8 cellular contexts compared by ENCODE assay signal in the genomic region with DNA sequence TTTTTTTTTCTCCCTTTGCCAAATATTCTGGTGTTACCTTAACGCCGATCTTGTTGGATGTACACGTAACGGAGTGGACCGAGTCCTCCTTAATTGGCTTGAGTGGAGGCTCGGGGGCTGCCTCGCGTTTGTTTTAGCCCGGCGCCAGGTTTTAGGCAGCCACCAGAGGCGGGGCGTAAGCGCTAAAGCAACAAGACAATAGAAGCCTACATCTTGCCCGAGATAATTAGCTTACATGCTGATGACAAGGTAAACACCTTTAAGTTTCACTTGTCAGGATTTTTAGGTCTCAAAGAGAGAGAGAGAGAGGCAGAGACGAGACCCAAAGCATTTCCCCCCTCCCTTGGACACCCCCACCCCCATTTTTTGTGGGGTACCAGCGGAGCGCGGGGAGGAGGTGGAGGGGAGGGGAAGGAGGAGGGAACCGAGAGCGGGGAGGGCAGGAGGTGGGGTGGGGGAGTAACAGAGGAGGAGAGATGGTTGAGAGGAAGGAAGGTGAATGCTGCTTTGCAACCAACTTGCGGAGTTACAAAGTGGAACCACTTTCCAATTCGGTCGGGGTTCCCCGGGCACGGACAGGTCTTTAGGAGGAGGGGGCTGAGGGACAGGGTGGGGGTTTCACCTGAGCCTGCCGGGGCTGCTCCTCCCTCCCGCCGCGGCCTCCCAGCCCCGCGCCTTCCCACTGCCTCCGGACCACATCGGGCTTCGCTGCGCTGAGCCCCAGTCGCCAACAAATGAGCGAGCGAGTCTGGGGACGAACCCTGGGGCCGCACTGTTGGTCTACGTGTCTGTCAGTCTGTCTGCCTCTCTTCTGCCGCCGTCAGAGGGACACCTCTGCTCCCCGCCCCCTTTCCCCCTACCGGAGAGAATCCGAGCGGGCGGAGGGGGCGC. TPM values are rescaled to one million over a fixed set of nuclear protein-coding genes. Genes with fewer than 3 reads are reported as not detected.
DNase-seq lines count a peak whose midpoint lies in the region; ATAC-seq and TF ChIP-seq lines count a peak whose summit lies in the region.

Gene NKX2-1, minus strand, starts transcription at position 802 of the 891 bp plus-strand sequence. Its CDS starts 103 bp downstream, at position 699.

- H3K27me3 ChIP-seq in KMS-11 (ENCODE audit: insufficient read depth, low read depth): no peaks in the 10 kb centered on the region
- peaks cover 6 to 16% of the 10 kb centered on the region in 2 donors for H3K27me3 ChIP-seq in naive thymus-derived CD4-positive, alpha-beta T cell (ENCODE audit: control insufficient read depth in 2 of 2, insufficient read depth in 2 of 2, low read length in 2 of 2)
- H3K27me3 ChIP-seq in gastroesophageal sphincter: peaks cover 100% of the 10 kb centered on the region

- 0 to 2% methylated on average over 3 to 21 of the region's 49 CpGs for WGBS in gastroesophageal sphincter (ENCODE audit: low coverage in 1 of 2), 2 donors

- no peaks in the 10 kb centered on the region for H3K36me3 ChIP-seq in KMS-11 (ENCODE audit: insufficient read depth)
- H3K36me3 ChIP-seq in naive thymus-derived CD4-positive, alpha-beta T cell (ENCODE audit: control insufficient read depth in 2 of 3, insufficient read depth in 3 of 3, low read length in 3 of 3): no peaks in the 10 kb centered on the region
- H3K36me3 ChIP-seq in gastroesophageal sphincter: no peaks in the 10 kb centered on the region

- no peak for TF ChIP-seq EP300 in gastroesophageal sphincter (IDR thresholded peaks at IDR 0.05)

- no peaks in the 10 kb centered on the region for H3K4me1 Mint-ChIP-seq in Calu3 (ENCODE audit: low read depth, unreplicated experiment)
- peaks cover 19% of the 10 kb centered on the region for H3K4me1 Mint-ChIP-seq in activated naive CD8-positive, alpha-beta T cell (ENCODE audit: low read depth)
- H3K4me1 Mint-ChIP-seq in naive thymus-derived CD4-positive, alpha-beta T cell: peaks cover 4 to 34% (median 24%) of the 10 kb centered on the region in 7 donors

- peak within 1 kb of the TSS; percentile 65 for H3K9ac ChIP-seq in KMS-11

- intact Hi-C loops in Calu3 (cut with micrococcal nuclease; ENCODE audit: unreplicated experiment): loop anchor here (10.0 kb wide), 1 partner anchor 105 kb away; no protein-coding TSS in a partner anchor
- intact Hi-C loops in naive thymus-derived CD4-positive, alpha-beta T cell (cut with micrococcal nuclease): loop anchor here in 1 of 2 donors (5.0 kb wide), 3 partner anchors 138 to 1078 kb away; partner anchors contain the start of genes FOXA1 and TTC6

- DNase-seq in Calu3 (peak; percentile 33), superior temporal gyrus (ENCODE audit: extremely low spot score) (no peak), HT-29 (ENCODE audit: low spot score) (no peak)
- DNase-seq in naive thymus-derived CD4-positive, alpha-beta T cell: no peak

- H3K4me1 ChIP-seq in KMS-11 (ENCODE audit: low read depth, poor library complexity, severe bottlenecking): no peaks in the 10 kb centered on the region
- no peaks in the 10 kb centered on the region for H3K4me1 ChIP-seq in naive thymus-derived CD4-positive, alpha-beta T cell (ENCODE audit: control insufficient read depth in 2 of 2, insufficient read depth in 2 of 2, low read length in 2 of 2)
- peaks cover 0 to 70% (median 19%) of the 10 kb centered on the region in 3 donors for H3K4me1 ChIP-seq in gastroesophageal sphincter

- TF ChIP-seq POLR2A in gastroesophageal sphincter (IDR thresholded peaks at IDR 0.05): no peak

- H2AFZ ChIP-seq in KMS-11 (ENCODE audit: low read depth): peak within 1 kb of the TSS; percentile 44; the same call in 1 of the 2 replicates

- H3K27ac ChIP-seq in KMS-11 (peak within 1 kb of the TSS; percentile 60), gastroesophageal sphincter (no peak within 1 kb of the TSS)
- H3K27ac ChIP-seq in naive thymus-derived CD4-positive, alpha-beta T cell (ENCODE audit: low read depth, low read length): no peak within 1 kb of the TSS

- H3K9me3 Mint-ChIP-seq in Calu3 (ENCODE audit: low read depth, unreplicated experiment): no peaks in the 10 kb centered on the region
- H3K9me3 Mint-ChIP-seq in activated naive CD8-positive, alpha-beta T cell (ENCODE audit: low read depth): no peaks in the 10 kb centered on the region
- H3K9me3 Mint-ChIP-seq in naive thymus-derived CD4-positive, alpha-beta T cell: peaks cover 0 to 8% (median 0%) of the 10 kb centered on the region in 11 donors

- TF ChIP-seq CTCF in Calu3 (IDR thresholded peaks at IDR 0.05; ENCODE audit: unreplicated experiment): no peak
- TF ChIP-seq CTCF in KMS-11 (conservative IDR thresholded peaks at IDR 0.05; ENCODE audit: low read depth, low read length): no peak
- TF ChIP-seq CTCF in gastroesophageal sphincter (IDR thresholded peaks at IDR 0.05): no peak

- no peak for ATAC-seq in naive thymus-derived CD4-positive, alpha-beta T cell
- ATAC-seq in HG03108 (IDR thresholded peaks at IDR 0.05; ENCODE audit: unreplicated experiment): no peak
- ATAC-seq in gastroesophageal sphincter: no peak

- H3K4me3 Mint-ChIP-seq in Calu3 (ENCODE audit: low read depth, unreplicated experiment): peak within 1 kb of the TSS; percentile 72
- H3K4me3 Mint-ChIP-seq in activated naive CD8-positive, alpha-beta T cell: peak within 1 kb of the TSS; percentile 76
- peak within 1 kb of the TSS; percentile 45 to 80 (median 64) for H3K4me3 Mint-ChIP-seq in naive thymus-derived CD4-positive, alpha-beta T cell

- H3K27ac Mint-ChIP-seq in Calu3 (ENCODE audit: unreplicated experiment): no peak within 1 kb of the TSS
- H3K27ac Mint-ChIP-seq in activated naive CD8-positive, alpha-beta T cell: no peak within 1 kb of the TSS
- peak within 1 kb of the TSS in 1 of 9 donors; percentile 71 for H3K27ac Mint-ChIP-seq in naive thymus-derived CD4-positive, alpha-beta T cell

- H3K36me3 Mint-ChIP-seq in Calu3 (ENCODE audit: insufficient read depth, unreplicated experiment): peaks cover 15% of the 10 kb centered on the region
- no peaks in the 10 kb centered on the region for H3K36me3 Mint-ChIP-seq in activated naive CD8-positive, alpha-beta T cell
- H3K36me3 Mint-ChIP-seq in naive thymus-derived CD4-positive, alpha-beta T cell: no peaks in the 10 kb centered on the region

- CTCF ChIA-PET in Calu3 (lab: Charles Lee): interaction anchor here (0.6 to 0.9 kb wide), 3 partner anchors 18 to 306 kb away, joined by 3 to 6 read pairs (median 3); no protein-coding TSS in a partner anchor
- CTCF ChIA-PET in naive thymus-derived CD4-positive, alpha-beta T cell (lab: Charles Lee): no interaction called here

- H3K4me3 ChIP-seq in KMS-11 (IDR thresholded peaks at IDR 0.05; ENCODE audit: insufficient read depth, low read depth, low read length) (no peak within 1 kb of the TSS), gastroesophageal sphincter (peak within 1 kb of the TSS in 1 of 2 donors; percentile 41)
- no peak within 1 kb of the TSS for H3K4me3 ChIP-seq in naive thymus-derived CD4-positive, alpha-beta T cell (ENCODE audit: low read length)

- peaks cover 41% of the 10 kb centered on the region for H3K27me3 Mint-ChIP-seq in Calu3 (ENCODE audit: unreplicated experiment)
- H3K27me3 Mint-ChIP-seq in activated naive CD8-positive, alpha-beta T cell: peaks cover 45% of the 10 kb centered on the region
- H3K27me3 Mint-ChIP-seq in naive thymus-derived CD4-positive, alpha-beta T cell: peaks cover 57 to 78% (median 63%) of the 10 kb centered on the region in 5 donors

- H4K20me1 ChIP-seq in KMS-11 (ENCODE audit: insufficient read depth): no peaks in the 10 kb centered on the region

- no peaks in the 10 kb centered on the region for H3K79me2 ChIP-seq in KMS-11 (ENCODE audit: insufficient read depth, low read depth)

- H3K9me3 ChIP-seq in naive thymus-derived CD4-positive, alpha-beta T cell (ENCODE audit: control insufficient read depth in 2 of 3, low read length in 3 of 3): no peaks in the 10 kb centered on the region
- H3K9me3 ChIP-seq in gastroesophageal sphincter: no peaks in the 10 kb centered on the region

- H3K4me2 ChIP-seq in KMS-11: no peak within 1 kb of the TSS; the same call in 1 of the 2 replicates

- POLR2A ChIA-PET in naive thymus-derived CD4-positive, alpha-beta T cell (lab: Charles Lee): no interaction called here

- BruUV-seq in Calu3 (replicated peaks; lab: Mats Ljungman, UMichigan): no TSS peak

RNA-seq across cellular contexts. Expression of gene NKX2-1, which starts in this region (rescaled TPM):
- not detected in 2 replicates for total RNA-seq in Calu3 (2022)
- total RNA-seq in naive thymus-derived CD4-positive, alpha-beta T cell: not detected
- polyA plus RNA-seq in naive thymus-derived CD4-positive, alpha-beta T cell: not detected
- total RNA-seq in gastroesophageal sphincter: not detected
- total RNA-seq in HT-29 (2014; rRNA removed; shearing (Covaris generic)): not detected in 2 replicates

Comparison
In these comparisons a context has a peak if more than half of its experiments do, and no peak if none do; other contexts are left out.
1. Peak in DNase-seq in Calu3; RNA of the gene not detected or under 1 TPM.